Comparison of ENCODE assay signal across 18 cellular contexts in the genomic region with DNA sequence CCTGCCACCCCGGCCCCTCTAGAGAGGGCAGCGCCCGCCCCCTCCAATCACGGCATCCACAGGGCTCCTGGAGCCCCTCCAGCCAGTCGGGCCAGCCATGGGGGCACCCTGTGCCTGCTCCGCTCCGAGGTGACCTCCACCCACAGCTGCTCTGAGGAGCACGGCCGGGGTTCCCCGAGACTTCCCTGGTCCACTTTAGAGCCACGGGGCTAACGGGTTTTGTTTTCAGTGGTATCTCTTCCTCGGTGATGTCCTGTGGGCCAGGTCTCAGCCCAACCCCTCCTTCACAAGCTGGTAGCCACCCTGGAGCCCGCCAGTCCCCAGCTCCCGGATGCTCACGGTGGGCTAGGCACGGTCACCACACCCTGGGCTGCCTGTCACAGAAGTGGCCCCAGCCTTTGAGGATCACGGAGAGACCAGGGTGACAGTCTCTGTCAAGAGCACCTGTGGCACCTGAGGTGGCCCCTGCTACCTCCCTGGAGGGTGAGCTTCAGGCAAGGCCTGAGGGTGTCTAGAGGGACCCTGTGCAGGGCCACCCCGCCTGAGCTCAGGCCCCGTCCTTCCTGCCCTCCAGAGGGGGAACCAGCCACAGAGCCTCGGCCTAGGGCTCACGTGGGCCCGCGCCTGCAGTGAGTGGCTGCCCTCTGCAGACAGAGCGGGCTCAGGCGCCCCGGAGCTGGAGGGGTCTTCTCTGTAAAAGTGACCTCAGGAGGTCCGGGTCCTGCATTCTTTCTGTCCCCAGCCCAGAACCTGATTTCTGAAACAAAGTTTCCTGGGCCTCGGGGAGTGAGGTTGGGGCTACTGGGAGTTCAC.
A peak's percentile ranks its signal among the peaks of the same experiment; 100 is the strongest.
DNase-seq lines count a peak whose midpoint lies in the region; ATAC-seq and TF ChIP-seq lines count a peak whose summit lies in the region.
"Had no signal": no experiment of that assay in that cellular context is flagged by ENCODE, and none has a peak within 500 bp of the region (broad histone marks: within the 10 kb centered on the region; RNA-seq: fewer than 3 reads in every experiment).

No MANE protein-coding gene starts in this region.

- TF ChIP-seq CTCF in right atrium auricular region (IDR thresholded peaks at IDR 0.05): no peak
- no peak for TF ChIP-seq CTCF in WTC11 (IDR thresholded peaks at IDR 0.05)
- TF ChIP-seq CTCF in lower lobe of right lung (IDR thresholded peaks at IDR 0.05): no peak

- DNase-seq in right atrium auricular region (ENCODE audit: low spot score) (peak; percentile 40), left cardiac atrium (no peak), WTC11 (ENCODE audit: low spot score) (peak; percentile 12), lower lobe of right lung (peak; percentile 41), NCI-H774 (lab: John Stamatoyannopoulos, UW) (no peak), NCI-H187 treated with DMSO at 0.1 percent for 48 hours (lab: John Stamatoyannopoulos, UW) (no peak)
- DNase-seq: activated CD4-positive, alpha-beta T cell treated with anti-CD3 and anti-CD28 coated beads, Interleukin-2, amount 10 ng/mL, durations not matched to agents 7 days and 5 days; cerebellar nuclear complex; NCI-H69; stimulated activated CD4-positive, alpha-beta T cell treated with anti-CD3 and anti-CD28 coated beads, Interleukin-4, amount 100 ng/mL, for 1 hour had no signal

- H3K27me3 ChIP-seq in right atrium auricular region (no peaks in the 10 kb centered on the region), lower lobe of right lung (ENCODE audit: low read depth) (no peaks in the 10 kb centered on the region)
- H3K27me3 ChIP-seq: ovary had no signal

- ATAC-seq in left cardiac atrium: no peak
- ATAC-seq in WTC11: no peak
- ATAC-seq in lower lobe of right lung: no peak
- ATAC-seq in HG03457 (IDR thresholded peaks at IDR 0.05; ENCODE audit: unreplicated experiment): no peak
- ATAC-seq: activated T-helper 17 cell treated with anti-CD3 and anti-CD28 coated beads, Interleukin-2, amount 50 U/mL, for 72 hours; K562; left colon had no signal

- H3K27ac Mint-ChIP-seq in WTC11: no peak overlapping the region
- H3K27ac Mint-ChIP-seq: activated T-helper 17 cell treated with anti-CD3 and anti-CD28 coated beads, Interleukin-2, amount 50 U/mL, for 72 hours; B cell had no signal

- H3K36me3 ChIP-seq in right atrium auricular region (no peaks in the 10 kb centered on the region), lower lobe of right lung (no peaks in the 10 kb centered on the region)
- H3K36me3 ChIP-seq: ovary had no signal

- POLR2A ChIA-PET in WTC11 (lab: Charles Lee): no interaction called here

- no peak overlapping the region for H3K4me3 Mint-ChIP-seq in WTC11
- H3K4me3 Mint-ChIP-seq: activated CD4-positive, alpha-beta T cell treated with anti-CD3 and anti-CD28 coated beads, Interleukin-2, amount 10 ng/mL, durations not matched to agents 7 days and 5 days; activated T-helper 17 cell treated with anti-CD3 and anti-CD28 coated beads, Interleukin-2, amount 50 U/mL, for 72 hours; B cell had no signal

- H3K27ac ChIP-seq in right atrium auricular region (no peak overlapping the region), lower lobe of right lung (no peak overlapping the region)
- H3K27ac ChIP-seq: HL-60, ovary, SK-N-MC had no signal

- intact Hi-C loops in left cardiac atrium (cut with DNase I): no loop called here
- intact Hi-C loops in lower lobe of right lung (cut with DNase I): no loop called here

- H3K4me1 ChIP-seq in right atrium auricular region: peaks cover 0 to 20% of the 10 kb centered on the region in 2 donors
- peaks cover 20% of the 10 kb centered on the region for H3K4me1 ChIP-seq in lower lobe of right lung

- H3K27me3 Mint-ChIP-seq in WTC11 (ENCODE audit: low read depth): no peaks in the 10 kb centered on the region
- H3K27me3 Mint-ChIP-seq: activated CD4-positive, alpha-beta T cell treated with anti-CD3 and anti-CD28 coated beads, Interleukin-2, amount 10 ng/mL, durations not matched to agents 7 days and 5 days had no signal

- H3K9me3 Mint-ChIP-seq in WTC11: peaks cover 4% of the 10 kb centered on the region; the same call in 1 of the 2 replicates
- H3K9me3 Mint-ChIP-seq: activated CD4-positive, alpha-beta T cell treated with anti-CD3 and anti-CD28 coated beads, Interleukin-2, amount 10 ng/mL, durations not matched to agents 7 days and 5 days; activated T-helper 17 cell treated with anti-CD3 and anti-CD28 coated beads, Interleukin-2, amount 50 U/mL, for 72 hours had no signal

- H3K4me3 ChIP-seq in right atrium auricular region (no peak overlapping the region), lower lobe of right lung (no peak overlapping the region)
- H3K4me3 ChIP-seq: K562, ovary, SK-N-MC had no signal

- peaks cover 5% of the 10 kb centered on the region; the same call in 1 of the 2 replicates for H3K4me1 Mint-ChIP-seq in WTC11
- H3K4me1 Mint-ChIP-seq: activated CD4-positive, alpha-beta T cell treated with anti-CD3 and anti-CD28 coated beads, Interleukin-2, amount 10 ng/mL, durations not matched to agents 7 days and 5 days; B cell had no signal

- H3K36me3 Mint-ChIP-seq in WTC11: no peaks in the 10 kb centered on the region

- CTCF ChIA-PET in WTC11 (lab: Charles Lee): interaction anchor here (1.3 to 1.5 kb wide), 2 partner anchors 39 to 63 kb away, joined by 4 read pairs; no protein-coding TSS in a partner anchor

- H3K9me3 ChIP-seq in right atrium auricular region (no peaks in the 10 kb centered on the region), lower lobe of right lung (no peaks in the 10 kb centered on the region)
- H3K9me3 ChIP-seq: ovary had no signal

TF ChIP-seq in WTC11, 78 proteins besides CTCF, POLR2A, EP300 and RAD21:
- TF ChIP-seq ZNF138 (CRISPR knock-in tag; conservative IDR thresholded peaks at IDR 0.05) (no peak), SOX15 (CRISPR knock-in tag; IDR thresholded peaks at IDR 0.05) (no peak), HMGA2 (CRISPR knock-in tag; IDR thresholded peaks at IDR 0.05) (no peak), FOXK1 (CRISPR knock-in tag; IDR thresholded peaks at IDR 0.05) (no peak), MXD4 (CRISPR knock-in tag; IDR thresholded peaks at IDR 0.05; ENCODE audit: borderline replicate concordance) (no peak)
- TF ChIP-seq, protein P1, sequence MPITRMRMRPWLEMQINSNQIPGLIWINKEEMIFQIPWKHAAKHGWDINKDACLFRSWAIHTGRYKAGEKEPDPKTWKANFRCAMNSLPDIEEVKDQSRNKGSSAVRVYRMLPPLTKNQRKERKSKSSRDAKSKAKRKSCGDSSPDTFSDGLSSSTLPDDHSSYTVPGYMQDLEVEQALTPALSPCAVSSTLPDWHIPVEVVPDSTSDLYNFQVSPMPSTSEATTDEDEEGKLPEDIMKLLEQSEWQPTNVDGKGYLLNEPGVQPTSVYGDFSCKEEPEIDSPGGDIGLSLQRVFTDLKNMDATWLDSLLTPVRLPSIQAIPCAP (CRISPR knock-in tag; IDR thresholded peaks at IDR 0.05): no peak

Comparison
In these comparisons a context has a peak if more than half of its experiments do, and no peak if none do; other contexts are left out.
1. DNase-seq: peak in right atrium auricular region (single experiment), WTC11 (single experiment) and lower lobe of right lung (single experiment); none in left cardiac atrium (single experiment), NCI-H774 (single experiment) and NCI-H187 treated with DMSO at 0.1 percent for 48 hours (single experiment).